Comparison of ENCODE assay signal across 8 cellular contexts in the genomic region with DNA sequence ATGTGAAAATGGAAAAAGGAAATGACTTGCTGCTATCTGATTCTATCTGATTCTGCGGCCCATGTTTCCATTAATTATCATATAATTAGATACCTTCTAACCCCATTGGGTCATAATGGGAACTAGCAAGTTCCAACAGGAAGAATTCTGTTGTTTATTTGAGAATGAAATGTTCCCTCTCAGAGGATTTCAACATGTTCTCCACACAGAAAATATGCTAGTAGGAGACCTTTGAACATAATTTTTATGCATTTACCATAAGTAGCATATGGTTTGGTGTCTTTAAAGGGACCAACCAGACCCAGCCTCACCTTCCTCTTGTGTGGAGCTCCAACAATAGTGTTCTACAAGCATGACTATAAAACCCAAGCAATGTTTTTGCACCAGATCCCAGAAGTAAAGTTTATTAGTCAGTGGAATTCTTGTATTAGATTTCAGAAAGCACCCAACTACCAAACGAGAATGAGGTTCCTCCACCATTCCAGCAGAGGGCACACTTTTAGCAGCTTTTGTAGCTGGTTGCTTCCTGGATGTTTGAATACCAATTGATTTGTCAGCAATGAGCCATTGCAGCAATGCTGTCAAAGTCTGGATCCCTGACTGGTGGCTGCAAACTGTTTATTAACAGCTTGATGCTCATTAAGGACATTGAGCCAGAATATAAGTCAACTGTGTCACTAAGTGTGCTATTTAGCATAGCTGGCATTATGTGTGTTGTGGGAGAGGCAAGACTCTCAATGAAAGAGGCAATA.
DNase-seq lines count a peak whose midpoint lies in the region; ATAC-seq and TF ChIP-seq lines count a peak whose summit lies in the region.

No MANE protein-coding gene starts in this region.

- H3K27ac ChIP-seq in gastroesophageal sphincter (no peak overlapping the region), coronary artery (no peak overlapping the region)

- H3K27me3 ChIP-seq in gastroesophageal sphincter, result no peaks in the 10 kb centered on the region

- TF ChIP-seq EP300 in gastroesophageal sphincter (IDR thresholded peaks at IDR 0.05), result no peak

- ATAC-seq in GM18867 (IDR thresholded peaks at IDR 0.05; ENCODE audit: unreplicated experiment), result peak; percentile 93
- ATAC-seq in HG02973 (IDR thresholded peaks at IDR 0.05; ENCODE audit: unreplicated experiment), result peak; percentile 81
- ATAC-seq in gastroesophageal sphincter, result no peak

- no peak for TF ChIP-seq POLR2A in gastroesophageal sphincter (IDR thresholded peaks at IDR 0.05)

- WGBS in gastroesophageal sphincter (ENCODE audit: low coverage in 1 of 2), 2 donors, result 34 to 43% methylated on average over 2 of the region's 2 CpGs

- no peak overlapping the region for H3K4me3 ChIP-seq in gastroesophageal sphincter
- no peak overlapping the region for H3K4me3 ChIP-seq in coronary artery

- no peaks in the 10 kb centered on the region for H3K4me1 ChIP-seq in gastroesophageal sphincter

- peak; percentile 58 for DNase-seq in COLO829 (ENCODE audit: low spot score)
- DNase-seq in NCI-H2081 treated with DMSO at 0.1 percent for 48 hours (lab: John Stamatoyannopoulos, UW), result peak; percentile 6
- peak; percentile 14 to 35 for DNase-seq in activated CD4-positive, alpha-beta T cell treated with anti-CD3 and anti-CD28 coated beads, Interleukin-2, amount 50 U/mL, for 48 hours
- peak; percentile 12 for DNase-seq in stimulated activated CD4-positive, alpha-beta T cell treated with anti-CD3 and anti-CD28 coated beads, Interleukin-12 subunit alpha, Interleukin-12 subunit beta, amount 100 ng/mL, for 4 hours
- DNase-seq in coronary artery (ENCODE audit: low spot score), result no peak

- H3K36me3 ChIP-seq in gastroesophageal sphincter, result no peaks in the 10 kb centered on the region

- TF ChIP-seq CTCF in gastroesophageal sphincter (IDR thresholded peaks at IDR 0.05), result peak in 3 of 4 experiments; percentile 7 to 58 (median 29)
- TF ChIP-seq CTCF in coronary artery (IDR thresholded peaks at IDR 0.05), result no peak

- H3K9me3 ChIP-seq in gastroesophageal sphincter, result no peaks in the 10 kb centered on the region
